ENCODE assay signal across 28 cellular contexts in the genomic region with DNA sequence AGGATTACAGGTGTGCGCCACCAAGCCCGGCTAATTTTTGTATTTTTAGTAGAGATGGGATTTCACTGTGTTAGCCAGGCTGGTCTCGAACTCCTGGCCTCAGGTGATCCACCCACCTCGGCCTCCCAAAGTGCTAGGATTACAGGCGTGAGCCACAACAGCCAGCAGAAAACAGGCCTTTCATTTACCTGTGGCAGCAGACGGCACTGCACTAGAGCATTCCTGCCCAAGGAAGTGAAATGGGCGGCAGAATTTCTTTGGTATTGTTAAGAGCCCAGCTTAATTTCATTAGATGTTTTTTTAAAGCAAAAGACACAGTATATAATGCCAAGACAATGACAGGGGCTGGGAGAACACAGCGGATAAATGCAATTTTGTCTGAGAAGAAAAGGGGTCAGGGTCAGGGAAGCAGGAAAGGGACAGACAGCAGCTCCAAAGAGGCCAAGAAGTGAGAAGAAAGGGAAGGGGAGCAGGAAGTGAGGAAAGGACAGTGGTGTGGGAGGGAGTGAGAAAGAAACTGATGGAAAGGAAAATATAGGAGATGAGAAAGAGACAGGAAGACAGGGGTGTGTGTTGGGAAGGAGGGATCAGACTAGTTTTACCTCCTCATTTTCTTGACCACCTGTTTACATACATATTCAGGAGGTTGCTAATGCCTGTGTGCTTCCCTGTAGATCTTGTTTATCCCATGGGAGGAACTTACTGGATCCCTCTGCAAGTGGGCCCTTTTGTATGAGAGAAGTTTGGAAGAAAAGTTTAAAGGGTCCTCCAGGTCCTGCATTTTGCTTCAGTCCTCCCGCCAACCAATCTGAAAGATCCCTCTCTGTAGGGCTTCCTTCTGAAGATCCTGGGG.
"Had no signal": no experiment of that assay in that cellular context is flagged by ENCODE, and none has a peak within 500 bp of the region (broad histone marks: within the 10 kb centered on the region; RNA-seq: fewer than 3 reads in every experiment).

No MANE protein-coding gene starts in this region.

- H3K4me3 Mint-ChIP-seq: activated CD4-positive, alpha-beta T cell treated with anti-CD3 and anti-CD28 coated beads for 36 hours; activated naive CD8-positive, alpha-beta T cell; nephron; stimulated activated naive B cell treated with anti-CD40 and anti-IgM and Interleukin-4, amounts not matched to agents 10 μg/mL and 1 μg/mL and 100 μg/mL, for 72 hours; T-cell had no signal

- H3K9me3 Mint-ChIP-seq: nephron; stimulated activated naive B cell treated with anti-CD40 and anti-IgM and Interleukin-4, amounts not matched to agents 10 μg/mL and 1 μg/mL and 100 μg/mL, for 72 hours; T-cell had no signal

- H3K4me2 ChIP-seq: smooth muscle cell had no signal

- H3K4me1 Mint-ChIP-seq: activated CD4-positive, alpha-beta T cell treated with anti-CD3 and anti-CD28 coated beads for 36 hours; stimulated activated naive B cell treated with anti-CD40 and anti-IgM and Interleukin-4, amounts not matched to agents 10 μg/mL and 1 μg/mL and 100 μg/mL, for 72 hours; T-cell had no signal

- H3K9me3 ChIP-seq: body of pancreas, colonic mucosa, gastroesophageal sphincter, left lung, lower lobe of right lung, pancreas, prostate gland, stomach, thyroid gland, upper lobe of right lung had no signal

- ATAC-seq: activated CD4-positive, alpha-beta T cell treated with anti-CD3 and anti-CD28 coated beads for 36 hours; body of pancreas; gastroesophageal sphincter; lower lobe of right lung; stimulated activated naive B cell treated with anti-CD40 and anti-IgM and Interleukin-4, amounts not matched to agents 10 μg/mL and 1 μg/mL and 100 μg/mL, for 72 hours; T-cell; upper lobe of right lung had no signal

- H3K36me3 ChIP-seq: colonic mucosa, gastroesophageal sphincter, left lung, lower lobe of right lung, pancreas, prostate gland, stomach, thyroid gland, upper lobe of right lung had no signal

- H3K27ac ChIP-seq: body of pancreas, colonic mucosa, gastroesophageal sphincter, left lung, lower lobe of right lung, pancreas, prostate gland, stomach, thyroid gland, upper lobe of right lung had no signal

- H3K4me1 ChIP-seq: colonic mucosa, lower lobe of right lung, prostate gland, thyroid gland had no signal

- H3K27ac Mint-ChIP-seq: activated CD4-positive, alpha-beta T cell treated with anti-CD3 and anti-CD28 coated beads for 36 hours; activated naive CD8-positive, alpha-beta T cell; stimulated activated naive B cell treated with anti-CD40 and anti-IgM and Interleukin-4, amounts not matched to agents 10 μg/mL and 1 μg/mL and 100 μg/mL, for 72 hours; T-cell had no signal

- H3K27me3 ChIP-seq: body of pancreas, colonic mucosa, gastroesophageal sphincter, left lung, pancreas, stomach, thyroid gland, upper lobe of right lung had no signal

- H3K36me3 Mint-ChIP-seq: stimulated activated naive B cell treated with anti-CD40 and anti-IgM and Interleukin-4, amounts not matched to agents 10 μg/mL and 1 μg/mL and 100 μg/mL, for 72 hours; T-cell had no signal

- H3K4me3 ChIP-seq: body of pancreas, colonic mucosa, gastroesophageal sphincter, left lung, lower lobe of right lung, pancreas, prostate gland, smooth muscle cell, stomach, thyroid gland, upper lobe of right lung had no signal

- DNase-seq: activated CD4-positive, alpha-beta T cell treated with anti-CD3 and anti-CD28 coated beads for 36 hours; activated CD4-positive, CD25-positive, alpha-beta regulatory T cell; activated CD8-positive, alpha-beta memory T cell treated with anti-CD3 and anti-CD28 coated beads for 24 hours; activated effector memory CD4-positive, alpha-beta T cell treated with Interleukin-2 at 50 U/mL for 16 hours; activated naive CD4-positive, alpha-beta T cell treated with Interleukin-2 at 50 U/mL for 16 hours; aorta; body of pancreas; cerebellar nuclear complex; colonic mucosa; effector CD8-positive, alpha-beta T cell; erythroblast; hypothalamus; left lung; lower lobe of right lung; nucleus accumbens; pancreas; retina; stimulated activated CD4-positive, alpha-beta T cell treated with anti-CD3 and anti-CD28 coated beads, Interleukin-1b, Interleukin-23, amount 100 ng/mL, for 48 hours; stimulated activated naive B cell treated with anti-CD40 and anti-IgM and Interleukin-4, amounts not matched to agents 10 μg/mL and 1 μg/mL and 100 μg/mL, for 72 hours; stomach; T-cell; thyroid gland; upper lobe of right lung had no signal

- H3K27me3 Mint-ChIP-seq: activated CD4-positive, alpha-beta T cell treated with anti-CD3 and anti-CD28 coated beads for 36 hours; activated naive CD8-positive, alpha-beta T cell; T-cell had no signal
